In genomic region chr16:84840687-84841627, GRCh38 we compare ENCODE assay signal across 2 cellular contexts.
TF ChIP-seq lines count a peak whose summit lies in the region.

No MANE protein-coding gene starts in this region.

TF ChIP-seq in A549, 52 proteins besides CTCF, POLR2A, EP300 and RAD21:
- TF ChIP-seq CBX2 (IDR thresholded peaks at IDR 0.05; ENCODE audit: borderline replicate concordance, low read depth) (no peak), JUNB (IDR thresholded peaks at IDR 0.05) (no peak), REST (IDR thresholded peaks at IDR 0.05) (no peak), NFE2L2 (conservative IDR thresholded peaks at IDR 0.05; ENCODE audit: low read length) (no peak), RARB (CRISPR knock-in tag; IDR thresholded peaks at IDR 0.05) (no peak), FOSL2 (IDR thresholded peaks at IDR 0.05) (no peak), FOSL2 (CRISPR knock-in tag; IDR thresholded peaks at IDR 0.05) (no peak), TP53 (CRISPR knock-in tag; IDR thresholded peaks at IDR 0.05) (no peak), BHLHE40 (IDR thresholded peaks at IDR 0.05; ENCODE audit: low read depth, low read length) (no peak), HOXB5 (CRISPR knock-in tag; IDR thresholded peaks at IDR 0.05) (no peak), MAFK (IDR thresholded peaks at IDR 0.05; ENCODE audit: partially characterized antibody) (no peak), HOXA7 (CRISPR knock-in tag; IDR thresholded peaks at IDR 0.05) (no peak), ATOH8 (CRISPR knock-in tag; IDR thresholded peaks at IDR 0.05; ENCODE audit: low read depth) (no peak), CHD4 (IDR thresholded peaks at IDR 0.05; ENCODE audit: borderline replicate concordance) (no peak)
- TF ChIP-seq, protein P1, sequence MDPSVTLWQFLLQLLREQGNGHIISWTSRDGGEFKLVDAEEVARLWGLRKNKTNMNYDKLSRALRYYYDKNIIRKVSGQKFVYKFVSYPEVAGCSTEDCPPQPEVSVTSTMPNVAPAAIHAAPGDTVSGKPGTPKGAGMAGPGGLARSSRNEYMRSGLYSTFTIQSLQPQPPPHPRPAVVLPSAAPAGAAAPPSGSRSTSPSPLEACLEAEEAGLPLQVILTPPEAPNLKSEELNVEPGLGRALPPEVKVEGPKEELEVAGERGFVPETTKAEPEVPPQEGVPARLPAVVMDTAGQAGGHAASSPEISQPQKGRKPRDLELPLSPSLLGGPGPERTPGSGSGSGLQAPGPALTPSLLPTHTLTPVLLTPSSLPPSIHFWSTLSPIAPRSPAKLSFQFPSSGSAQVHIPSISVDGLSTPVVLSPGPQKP (IDR thresholded peaks at IDR 0.05; ENCODE audit: low read depth, low read length): no peak
- TF ChIP-seq, protein P2, sequence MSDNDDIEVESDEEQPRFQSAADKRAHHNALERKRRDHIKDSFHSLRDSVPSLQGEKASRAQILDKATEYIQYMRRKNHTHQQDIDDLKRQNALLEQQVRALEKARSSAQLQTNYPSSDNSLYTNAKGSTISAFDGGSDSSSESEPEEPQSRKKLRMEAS (IDR thresholded peaks at IDR 0.05): no peak

TF ChIP-seq in IMR-90, 13 proteins besides CTCF, POLR2A, EP300 and RAD21:
- no peak for TF ChIP-seq CHD1 (IDR thresholded peaks at IDR 0.05; ENCODE audit: low read depth, low read length)
TF ChIP-seq in IMR-90: peak in this region for 0.
